In the genomic region with DNA sequence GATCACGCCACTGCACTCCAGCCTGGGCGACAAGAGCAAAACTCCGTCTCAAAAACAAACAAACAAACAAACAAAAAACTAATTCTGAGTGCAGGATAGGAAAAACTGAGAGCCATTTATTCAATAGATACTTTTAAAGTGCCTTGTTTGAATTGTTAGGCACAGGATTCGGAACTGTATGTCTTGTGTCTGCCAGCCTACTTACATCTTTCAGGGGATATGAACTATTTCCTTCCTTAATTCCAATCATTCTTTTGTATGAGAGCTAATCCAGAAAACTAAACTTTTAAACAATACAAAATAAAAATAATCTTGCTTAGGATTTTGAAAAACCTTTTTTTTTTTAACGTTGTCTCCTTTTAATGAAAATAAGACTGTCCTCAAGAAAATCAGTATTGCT, we compare ENCODE assay signal across 19 cellular contexts. TPM values are rescaled to one million over a fixed set of nuclear protein-coding genes. Genes with fewer than 3 reads are reported as not detected.
A peak's percentile ranks its signal among the peaks of the same experiment; 100 is the strongest.
DNase-seq lines count a peak whose midpoint lies in the region; TF ChIP-seq lines count a peak whose summit lies in the region.
"Had no signal": no experiment of that assay in that cellular context is flagged by ENCODE, and none has a peak within 500 bp of the region (broad histone marks: within the 10 kb centered on the region; RNA-seq: fewer than 3 reads in every experiment).

No MANE protein-coding gene starts in this region.

- H3K4me3 Mint-ChIP-seq in nephron: no peak overlapping the region
- H3K4me3 Mint-ChIP-seq: activated CD4-positive, alpha-beta T cell treated with anti-CD3 and anti-CD28 coated beads, Interleukin-2, amount 10 ng/mL, durations not matched to agents 24 days and 14 days; activated naive CD4-positive, alpha-beta T cell treated with anti-CD3 and anti-CD28 coated beads, Interleukin-2, amount 10 ng/mL, durations not matched to agents 7 days and 5 days; nephron progenitor cell; stimulated activated naive CD8-positive, alpha-beta T cell treated with anti-CD3 and anti-CD28 coated beads, Interleukin-15, Interleukin-2, amounts not matched to agents 100 ng/mL and 50 ng/mL, for 24 hours had no signal

- H3K27ac Mint-ChIP-seq in nephron: peak overlapping the region in 2 of 3 experiments; percentile 48 to 52
- H3K27ac Mint-ChIP-seq: activated CD4-positive, alpha-beta T cell treated with anti-CD3 and anti-CD28 coated beads, Interleukin-2, amount 10 ng/mL, durations not matched to agents 24 days and 14 days; activated naive CD4-positive, alpha-beta T cell treated with anti-CD3 and anti-CD28 coated beads, Interleukin-2, amount 10 ng/mL, durations not matched to agents 7 days and 5 days had no signal

- WGBS in thyroid gland, 2 donors: 74 to 77% methylated on average over 5 of the region's 5 CpGs

- H3K9me3 ChIP-seq in Peyer's patch (no peaks in the 10 kb centered on the region), thyroid gland (no peaks in the 10 kb centered on the region)
- H3K9me3 ChIP-seq: BE2C had no signal

- DNase-seq in Peyer's patch (no peak), dermis blood vessel endothelial cell (peak; percentile 77), thyroid gland (no peak), RWPE1 (ENCODE audit: low spot score) (no peak), NCI-H2107 (lab: John Stamatoyannopoulos, UW) (no peak), HEK293T (ENCODE audit: extremely low spot score) (no peak), NCI-H345 treated with DMSO at 0.1 percent for 48 hours (lab: John Stamatoyannopoulos, UW; ENCODE audit: unreplicated experiment) (no peak)
- DNase-seq: activated CD4-positive, alpha-beta T cell treated with anti-CD3 and anti-CD28 coated beads, Interleukin-2, amount 10 ng/mL, durations not matched to agents 24 days and 14 days; activated naive CD4-positive, alpha-beta T cell treated with anti-CD3 and anti-CD28 coated beads, Interleukin-2, amount 10 ng/mL, durations not matched to agents 7 days and 5 days; BE2C; KBM-7; NCI-H1930; nephron progenitor cell; retina; RPMI8226; stimulated activated CD4-positive, alpha-beta T cell treated with anti-CD3 and anti-CD28 coated beads, Interleukin-1b, Interleukin-23, amount 100 ng/mL, for 48 hours had no signal

- H3K4me1 ChIP-seq in Peyer's patch (peaks cover 0 to 28% (median 7%) of the 10 kb centered on the region in 4 donors), thyroid gland (peaks cover 17 to 35% of the 10 kb centered on the region in 2 donors)
- H3K4me1 ChIP-seq: BE2C had no signal

- CTCF ChIA-PET in RWPE1 (lab: Yijun Ruan, JAX): interaction anchor here (1.1 kb wide), 1 partner anchor 121 kb away, joined by 3 read pairs; no protein-coding TSS in a partner anchor
- CTCF ChIA-PET in HEK293T (lab: Yijun Ruan, JAX): no interaction called here

- H3K36me3 ChIP-seq in Peyer's patch (no peaks in the 10 kb centered on the region), thyroid gland (no peaks in the 10 kb centered on the region)

- H3K27me3 Mint-ChIP-seq in nephron (ENCODE audit: low read depth): no peaks in the 10 kb centered on the region
- H3K27me3 Mint-ChIP-seq: activated CD4-positive, alpha-beta T cell treated with anti-CD3 and anti-CD28 coated beads, Interleukin-2, amount 10 ng/mL, durations not matched to agents 24 days and 14 days; activated naive CD4-positive, alpha-beta T cell treated with anti-CD3 and anti-CD28 coated beads, Interleukin-2, amount 10 ng/mL, durations not matched to agents 7 days and 5 days; memory B cell; stimulated activated naive CD8-positive, alpha-beta T cell treated with anti-CD3 and anti-CD28 coated beads, Interleukin-15, Interleukin-2, amounts not matched to agents 100 ng/mL and 50 ng/mL, for 24 hours had no signal

- intact Hi-C loops in thyroid gland (cut with DNase I): no loop called here

- H3K4me3 ChIP-seq in Peyer's patch (no peak overlapping the region), thyroid gland (replicated peaks in 1 of 3) (no peak overlapping the region)

- TF ChIP-seq POLR2A in Peyer's patch (IDR thresholded peaks at IDR 0.05): no peak
- no peak for TF ChIP-seq POLR2A in thyroid gland (IDR thresholded peaks at IDR 0.05)

- H3K27ac ChIP-seq in Peyer's patch (peak overlapping the region in 3 of 4 donors; percentile 21 to 65 (median 27)), thyroid gland (peak overlapping the region; percentile 11 to 81 (median 54)), RWPE1 (no peak overlapping the region)

- no peaks in the 10 kb centered on the region for H3K9me3 Mint-ChIP-seq in nephron
- H3K9me3 Mint-ChIP-seq: activated CD4-positive, alpha-beta T cell treated with anti-CD3 and anti-CD28 coated beads, Interleukin-2, amount 10 ng/mL, durations not matched to agents 24 days and 14 days; activated naive CD4-positive, alpha-beta T cell treated with anti-CD3 and anti-CD28 coated beads, Interleukin-2, amount 10 ng/mL, durations not matched to agents 7 days and 5 days; memory B cell; nephron progenitor cell; stimulated activated naive CD8-positive, alpha-beta T cell treated with anti-CD3 and anti-CD28 coated beads, Interleukin-15, Interleukin-2, amounts not matched to agents 100 ng/mL and 50 ng/mL, for 24 hours had no signal

- H3K4me1 Mint-ChIP-seq in nephron: peaks cover 17% of the 10 kb centered on the region

- H3K27me3 ChIP-seq in Peyer's patch (no peaks in the 10 kb centered on the region), thyroid gland (no peaks in the 10 kb centered on the region)
- H3K27me3 ChIP-seq: BE2C had no signal

- no peaks in the 10 kb centered on the region for H3K36me3 Mint-ChIP-seq in nephron (ENCODE audit: low read depth)

- POLR2A ChIA-PET in RWPE1 (lab: Yijun Ruan, JAX; ENCODE audit: low non-redundant PET): no interaction called here
- POLR2A ChIA-PET in HEK293T (lab: Yijun Ruan, JAX): no interaction called here

- no peak for TF ChIP-seq CTCF in Peyer's patch (IDR thresholded peaks at IDR 0.05)
- no peak for TF ChIP-seq CTCF in nephron (IDR thresholded peaks at IDR 0.05; ENCODE audit: unreplicated experiment in 3 of 3)
- no peak for TF ChIP-seq CTCF in thyroid gland (IDR thresholded peaks at IDR 0.05)
- TF ChIP-seq CTCF in RWPE1 (conservative IDR thresholded peaks at IDR 0.05; ENCODE audit: low read depth): no peak

TF ChIP-seq in HEK293T, 16 proteins besides CTCF, POLR2A, EP300 and RAD21:
- no peak for TF ChIP-seq SP1 (IDR thresholded peaks at IDR 0.05)
- no peak for TF ChIP-seq FOXA1 (IDR thresholded peaks at IDR 0.05)
- TF ChIP-seq ZNF384 (IDR thresholded peaks at IDR 0.05): no peak
- TF ChIP-seq ELF4 (IDR thresholded peaks at IDR 0.05): no peak
- TF ChIP-seq, protein P1, sequence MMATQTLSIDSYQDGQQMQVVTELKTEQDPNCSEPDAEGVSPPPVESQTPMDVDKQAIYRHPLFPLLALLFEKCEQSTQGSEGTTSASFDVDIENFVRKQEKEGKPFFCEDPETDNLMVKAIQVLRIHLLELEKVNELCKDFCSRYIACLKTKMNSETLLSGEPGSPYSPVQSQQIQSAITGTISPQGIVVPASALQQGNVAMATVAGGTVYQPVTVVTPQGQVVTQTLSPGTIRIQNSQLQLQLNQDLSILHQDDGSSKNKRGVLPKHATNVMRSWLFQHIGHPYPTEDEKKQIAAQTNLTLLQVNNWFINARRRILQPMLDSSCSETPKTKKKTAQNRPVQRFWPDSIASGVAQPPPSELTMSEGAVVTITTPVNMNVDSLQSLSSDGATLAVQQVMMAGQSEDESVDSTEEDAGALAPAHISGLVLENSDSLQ (IDR thresholded peaks at IDR 0.05): no peak
- TF ChIP-seq HDGF (IDR thresholded peaks at IDR 0.05; ENCODE audit: borderline replicate concordance): no peak
- no peak for TF ChIP-seq BHLHE40 (IDR thresholded peaks at IDR 0.05; ENCODE audit: borderline replicate concordance)
- TF ChIP-seq SUZ12 (IDR thresholded peaks at IDR 0.05): no peak
- TF ChIP-seq FOXK2 (IDR thresholded peaks at IDR 0.05): no peak
- no peak for TF ChIP-seq ARNT (IDR thresholded peaks at IDR 0.05)
- TF ChIP-seq FOXM1 (IDR thresholded peaks at IDR 0.05; ENCODE audit: borderline replicate concordance): no peak
- TF ChIP-seq LEF1 (IDR thresholded peaks at IDR 0.05; ENCODE audit: borderline replicate concordance): no peak
- TF ChIP-seq CTBP1 (IDR thresholded peaks at IDR 0.05; ENCODE audit: borderline replicate concordance): no peak
- no peak for TF ChIP-seq L3MBTL2 (conservative IDR thresholded peaks at IDR 0.05)
- TF ChIP-seq TARDBP (IDR thresholded peaks at IDR 0.05): no peak
- TF ChIP-seq NFRKB (IDR thresholded peaks at IDR 0.05): no peak
TF ChIP-seq in HEK293T: peak in this region for 0.

RNA-seq across cellular contexts. Expression of gene UVRAG, which starts 12.6 kb away (rescaled TPM):
- total RNA-seq in Peyer's patch (10 to 100 TPM; 13.8 to 64.4 (median 22.1) TPM), dermis blood vessel endothelial cell (75.3 and 98.2 TPM in 2 replicates), thyroid gland (10 to 100 TPM; 27.1 to 35.9 (median 31.0) TPM)

RNA-seq across cellular contexts. Expression of gene DGAT2, which starts 59.0 kb away (rescaled TPM):
- total RNA-seq in Peyer's patch (1 to 10 TPM; 2.4 to 7.7 (median 4.5) TPM), dermis blood vessel endothelial cell (0.68 and 2.1 TPM in 2 replicates), thyroid gland (10 to 100 TPM in 3 of 4 donors, 1 to 10 TPM in 1; 9.9 to 20.7 (median 16.3) TPM)
